In the genomic region with DNA sequence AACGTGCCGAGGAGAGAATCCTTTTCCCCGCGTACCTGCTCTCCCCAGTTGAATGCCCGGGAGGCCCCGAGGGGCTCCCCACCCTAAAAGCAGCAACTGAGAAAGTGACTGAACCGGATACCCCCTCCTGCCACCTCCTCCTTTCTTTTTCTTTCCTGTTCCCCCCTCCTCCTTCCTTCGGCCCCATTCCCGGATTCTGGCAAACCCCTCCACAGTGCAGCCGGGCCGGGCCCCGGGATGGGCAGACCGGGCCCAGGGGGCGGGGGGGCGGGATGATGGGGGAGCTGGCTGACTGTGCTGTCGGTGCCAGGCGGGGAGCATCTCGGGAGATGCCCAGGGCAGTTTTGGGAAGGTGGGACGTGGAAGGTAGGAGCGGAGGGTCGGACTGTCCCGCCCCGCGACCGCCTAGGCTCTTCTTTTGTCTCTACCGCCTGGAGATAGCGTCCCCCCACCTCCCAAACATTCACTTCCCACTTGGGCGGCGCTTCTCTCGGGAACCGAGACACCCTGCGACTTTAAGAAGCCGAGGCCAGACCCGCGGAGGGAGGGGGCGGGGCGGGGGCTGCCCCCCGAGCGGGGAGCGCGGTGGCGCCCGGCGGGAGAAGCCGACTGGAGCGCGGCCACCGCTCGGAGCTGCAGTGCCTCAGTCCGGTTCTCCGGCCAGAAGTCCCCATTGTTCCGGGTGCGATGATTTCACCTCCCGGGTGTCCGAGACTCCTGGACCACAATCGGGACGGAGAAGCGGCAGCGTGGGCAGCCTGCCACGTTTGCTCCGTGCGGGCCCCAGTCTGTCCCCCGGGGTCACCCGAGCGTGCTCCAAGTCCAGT, we compare ENCODE assay signal across 8 cellular contexts. TPM values are rescaled to one million over a fixed set of nuclear protein-coding genes. Genes with fewer than 3 reads are reported as not detected.
DNase-seq lines count a peak whose midpoint lies in the region; ATAC-seq and TF ChIP-seq lines count a peak whose summit lies in the region.

No MANE protein-coding gene starts in this region.

- no peak overlapping the region for H3K27ac Mint-ChIP-seq in activated CD8-positive, alpha-beta T cell treated with anti-CD3 and anti-CD28 coated beads, Interleukin-2, amount 10 ng/mL, durations not matched to agents 7 days and 5 days

- H3K9me3 Mint-ChIP-seq in activated CD8-positive, alpha-beta T cell treated with anti-CD3 and anti-CD28 coated beads, Interleukin-2, amount 10 ng/mL, durations not matched to agents 7 days and 5 days (ENCODE audit: insufficient read depth), result no peaks in the 10 kb centered on the region

- DNase-seq in AG10803 (ENCODE audit: low read depth), result no peak
- DNase-seq in GM23248, result peak; percentile 72
- no peak for DNase-seq in activated CD8-positive, alpha-beta T cell treated with anti-CD3 and anti-CD28 coated beads, Interleukin-2, amount 10 ng/mL, durations not matched to agents 7 days and 5 days
- DNase-seq in suprapubic skin (ENCODE audit: low spot score in 2 of 2), result no peak
- DNase-seq in activated CD4-positive, CD25-positive, alpha-beta regulatory T cell (lab: John Stamatoyannopoulos, UW), result no peak
- DNase-seq in medulla oblongata (ENCODE audit: extremely low spot score), result no peak

- H3K27me3 Mint-ChIP-seq in activated CD8-positive, alpha-beta T cell treated with anti-CD3 and anti-CD28 coated beads, Interleukin-2, amount 10 ng/mL, durations not matched to agents 7 days and 5 days (ENCODE audit: low read depth), result peaks cover 76% of the 10 kb centered on the region

- H3K9me2 ChIP-seq in GM23248 (ENCODE audit: insufficient read depth), result no peaks in the 10 kb centered on the region

- POLR2A ChIA-PET in activated CD8-positive, alpha-beta T cell treated with anti-CD3 and anti-CD28 coated beads, Interleukin-2, amount 10 ng/mL, durations not matched to agents 7 days and 5 days (lab: Charles Lee), result no interaction called here

- H3K27me3 ChIP-seq in GM23248 (replicated peaks; ENCODE audit: insufficient read depth) (peaks cover 11% of the 10 kb centered on the region; the same call in 1 of the 2 replicates), suprapubic skin (peaks cover 100% of the 10 kb centered on the region)

- H3K9ac ChIP-seq in GM23248, result peak overlapping the region; percentile 98

- H3F3A ChIP-seq in GM23248 (ENCODE audit: insufficient read depth), result peaks cover 24% of the 10 kb centered on the region

- TF ChIP-seq CTCF in AG10803 (conservative IDR thresholded peaks at IDR 0.05; ENCODE audit: low read length) (no peak), suprapubic skin (IDR thresholded peaks at IDR 0.05) (no peak)

- CTCF ChIA-PET in activated CD8-positive, alpha-beta T cell treated with anti-CD3 and anti-CD28 coated beads, Interleukin-2, amount 10 ng/mL, durations not matched to agents 7 days and 5 days (lab: Charles Lee), result interaction anchor here (1.4 to 2.5 kb wide), 4 partner anchors 8 to 391 kb away, joined by 4 to 16 read pairs (median 8); no protein-coding TSS in a partner anchor

- H3K79me2 ChIP-seq in GM23248 (ENCODE audit: insufficient read depth), result peaks cover 6% of the 10 kb centered on the region

- 4 to 6% methylated on average over 37 to 58 of the region's 65 CpGs for WGBS in GM23248 (ENCODE audit: low coverage in 1 of 2, low lambda C conversion rate in 2 of 2, missing lambda C conversion rate in 2 of 2), 2 experiments
- WGBS in suprapubic skin, result 2% methylated on average over 25 of the region's 65 CpGs

- H3K4me1 ChIP-seq in GM23248 (ENCODE audit: insufficient read depth) (peaks cover 40% of the 10 kb centered on the region), suprapubic skin (peaks cover 56% of the 10 kb centered on the region)

- H3K36me3 ChIP-seq in GM23248 (ENCODE audit: low read depth) (no peaks in the 10 kb centered on the region), suprapubic skin (no peaks in the 10 kb centered on the region)

- peaks cover 49% of the 10 kb centered on the region for H3K4me1 Mint-ChIP-seq in activated CD8-positive, alpha-beta T cell treated with anti-CD3 and anti-CD28 coated beads, Interleukin-2, amount 10 ng/mL, durations not matched to agents 7 days and 5 days (ENCODE audit: low read depth)

- no peak for TF ChIP-seq EP300 in suprapubic skin (IDR thresholded peaks at IDR 0.05)

- TF ChIP-seq POLR2A in suprapubic skin (IDR thresholded peaks at IDR 0.05), result no peak

- H2AFZ ChIP-seq in GM23248, result peak overlapping the region; percentile 80

- H3K36me3 Mint-ChIP-seq in activated CD8-positive, alpha-beta T cell treated with anti-CD3 and anti-CD28 coated beads, Interleukin-2, amount 10 ng/mL, durations not matched to agents 7 days and 5 days (ENCODE audit: low read depth), result no peaks in the 10 kb centered on the region

- in situ Hi-C loops in GM23248 (cut with MboI), result no loop called here

- peak overlapping the region; percentile 99 for H3K4me2 ChIP-seq in GM23248 (ENCODE audit: unreplicated experiment)

- H3K4me3 Mint-ChIP-seq in activated CD8-positive, alpha-beta T cell treated with anti-CD3 and anti-CD28 coated beads, Interleukin-2, amount 10 ng/mL, durations not matched to agents 7 days and 5 days, result peak overlapping the region; percentile 82

- peak overlapping the region; percentile 76 for H3K4me3 ChIP-seq in AG10803 (ENCODE audit: low read length)
- peak overlapping the region; percentile 90 for H3K4me3 ChIP-seq in GM23248
- peak overlapping the region; percentile 40 for H3K4me3 ChIP-seq in iPS-18c (ENCODE audit: insufficient read depth, low read depth, low read length)
- H3K4me3 ChIP-seq in suprapubic skin, result peak overlapping the region; percentile 47

- H3K27ac ChIP-seq in GM23248, result peak overlapping the region; percentile 98
- no peak overlapping the region for H3K27ac ChIP-seq in suprapubic skin

- H3K9me3 ChIP-seq in GM23248 (ENCODE audit: low read depth) (no peaks in the 10 kb centered on the region), iPS-18c (ENCODE audit: control insufficient read depth, insufficient read depth, low read length) (peaks cover 4% of the 10 kb centered on the region), suprapubic skin (no peaks in the 10 kb centered on the region)

- ATAC-seq in activated CD8-positive, alpha-beta T cell treated with anti-CD3 and anti-CD28 coated beads, Interleukin-2, amount 10 ng/mL, durations not matched to agents 7 days and 5 days, result no peak
- ATAC-seq in HG02763 (IDR thresholded peaks at IDR 0.05; ENCODE audit: unreplicated experiment), result no peak

- no peaks in the 10 kb centered on the region for H4K20me1 ChIP-seq in GM23248 (ENCODE audit: insufficient read depth)

RNA-seq across cellular contexts. Expression of gene DLX2, which starts 8.2 kb away (rescaled TPM):
- 2.8 and 4.7 TPM in 2 replicates for total RNA-seq in GM23248 (2014; rRNA removed; shearing (Covaris generic))
- 6.0 and 6.8 TPM in 2 replicates for polyA plus RNA-seq in GM23248 (2016; fragmentation: Nextera tagmentation; extraction: Ambion mirVana)
- not detected for total RNA-seq in activated CD8-positive, alpha-beta T cell treated with anti-CD3 and anti-CD28 coated beads, Interleukin-2, amount 10 ng/mL, durations not matched to agents 7 days and 5 days
- total RNA-seq in suprapubic skin, result 1 to 10 TPM in 1 of 4 donors, under 1 TPM in 2, not detected in 1; 0.30 to 1.1 (median 0.42) TPM

RNA-seq across cellular contexts. Expression of gene DLX1, which starts 9.2 kb away (rescaled TPM):
- total RNA-seq in GM23248 (2014; rRNA removed; shearing (Covaris generic)), result 3.3 and 3.8 TPM in 2 replicates
- polyA plus RNA-seq in GM23248 (2016; fragmentation: Nextera tagmentation; extraction: Ambion mirVana), result 7.9 and 9.5 TPM in 2 replicates
- total RNA-seq in activated CD8-positive, alpha-beta T cell treated with anti-CD3 and anti-CD28 coated beads, Interleukin-2, amount 10 ng/mL, durations not matched to agents 7 days and 5 days, result not detected
- 1 to 10 TPM in 1 of 4 donors, under 1 TPM in 2, not detected in 1; 0.19 to 1.6 (median 0.44) TPM for total RNA-seq in suprapubic skin

Comparison
In these comparisons a context has a peak if more than half of its experiments do, and no peak if none do; other contexts are left out.
1. H3K4me3 ChIP-seq: peak in every context shown above with its lines; median percentile 90 in GM23248; 76 in AG10803; 47 in suprapubic skin; 40 in iPS-18c.